In genomic region chr6:110864816-110865215, GRCh38 we compare ENCODE assay signal across 20 cellular contexts.
"Had no signal": no experiment of that assay in that cellular context is flagged by ENCODE, and none has a peak within 500 bp of the region (broad histone marks: within the 10 kb centered on the region; RNA-seq: fewer than 3 reads in every experiment).

No MANE protein-coding gene starts in this region.

- DNase-seq: activated CD4-positive, alpha-beta T cell treated with anti-CD3 and anti-CD28 coated beads for 4 hours; activated CD8-positive, alpha-beta T cell treated with anti-CD3 and anti-CD28 coated beads for 36 hours; activated gamma-delta T cell; activated naive CD8-positive, alpha-beta T cell treated with anti-CD3 and anti-CD28 coated beads for 36 hours; activated T-cell treated with anti-CD3 and anti-CD28 coated beads, Interleukin-2, amount 50 U/mL, for 48 hours; central memory CD4-positive, alpha-beta T cell; colonic mucosa; foreskin fibroblast; hippocampal formation; kidney; left ventricle myocardium superior; pancreas; stimulated activated CD4-positive, alpha-beta T cell treated with anti-CD3 and anti-CD28 coated beads, Interleukin-12 subunit alpha, Interleukin-12 subunit beta, amount 100 ng/mL, for 4 hours; stimulated activated CD4-positive, alpha-beta T cell treated with anti-CD3 and anti-CD28 coated beads, Interleukin-2, amount 100 ng/mL, for 24 hours; upper lobe of right lung had no signal

- H3K36me3 ChIP-seq: colonic mucosa, esophagus muscularis mucosa, pancreas, thoracic aorta, upper lobe of right lung had no signal

- H3K4me1 ChIP-seq: colonic mucosa, esophagus muscularis mucosa, pancreas, upper lobe of right lung had no signal

- H3K27ac ChIP-seq: colonic mucosa, esophagus muscularis mucosa, pancreas, thoracic aorta, upper lobe of right lung had no signal

- FAIRE-seq: kidney, pancreas, TTC549 had no signal

- H3K27me3 ChIP-seq: colonic mucosa, esophagus muscularis mucosa, pancreas, upper lobe of right lung had no signal

- H3K4me3 ChIP-seq: colonic mucosa, esophagus muscularis mucosa, pancreas, thoracic aorta, upper lobe of right lung had no signal

- H3K9me3 ChIP-seq: colonic mucosa, esophagus muscularis mucosa, pancreas, thoracic aorta, upper lobe of right lung had no signal

- ATAC-seq: activated CD8-positive, alpha-beta T cell treated with anti-CD3 and anti-CD28 coated beads for 36 hours; left ventricle myocardium superior; natural killer cell treated with Interleukin-12 subunit alpha and Interleukin-12 subunit beta and Interleukin-15 and Interleukin-18, amount 100 ng/mL, for 72 hours; pancreas; upper lobe of right lung; WTC11 had no signal
